ENCODE assay signal across 1 cellular context in genomic region chr9:114641974-114642373, GRCh38.
TF ChIP-seq lines count a peak whose summit lies in the region.

No MANE protein-coding gene starts in this region.

TF ChIP-seq in HepG2, 621 proteins besides CTCF, POLR2A, EP300 and RAD21:
- TF ChIP-seq FOXP1 (IDR thresholded peaks at IDR 0.05) (no peak), FOXP1 (CRISPR knock-in tag; IDR thresholded peaks at IDR 0.05) (no peak), CEBPB (IDR thresholded peaks at IDR 0.05; ENCODE audit: borderline replicate concordance, low read depth, low read length) (no peak), ELF1 (CRISPR knock-in tag; IDR thresholded peaks at IDR 0.05) (no peak), ZBTB20 (CRISPR knock-in tag; IDR thresholded peaks at IDR 0.05; ENCODE audit: borderline replicate concordance, low read depth) (no peak), LRRFIP1 (CRISPR knock-in tag; conservative IDR thresholded peaks at IDR 0.05) (no peak), NRL (CRISPR knock-in tag; IDR thresholded peaks at IDR 0.05; ENCODE audit: borderline replicate concordance) (no peak), ZBTB14 (CRISPR knock-in tag; IDR thresholded peaks at IDR 0.05) (no peak), ZNF468 (CRISPR knock-in tag; IDR thresholded peaks at IDR 0.05) (no peak), HNF4A (CRISPR knock-in tag; IDR thresholded peaks at IDR 0.05) (no peak), GLMP (CRISPR knock-in tag; IDR thresholded peaks at IDR 0.05; ENCODE audit: borderline replicate concordance) (no peak), ZNF225 (CRISPR knock-in tag; IDR thresholded peaks at IDR 0.05) (no peak), RFXAP (CRISPR knock-in tag; IDR thresholded peaks at IDR 0.05; ENCODE audit: borderline replicate concordance) (no peak), POLR2G (IDR thresholded peaks at IDR 0.05; ENCODE audit: low read depth, low read length) (no peak), IRX3 (CRISPR knock-in tag; IDR thresholded peaks at IDR 0.05; ENCODE audit: borderline replicate concordance, low read depth) (no peak), ZBTB46 (CRISPR knock-in tag; IDR thresholded peaks at IDR 0.05; ENCODE audit: borderline replicate concordance) (no peak), THAP8 (CRISPR knock-in tag; IDR thresholded peaks at IDR 0.05; ENCODE audit: borderline replicate concordance) (no peak), GTF3A (CRISPR knock-in tag; conservative IDR thresholded peaks at IDR 0.05) (no peak), TRIM22 (IDR thresholded peaks at IDR 0.05) (no peak), HMG20B (CRISPR knock-in tag; conservative IDR thresholded peaks at IDR 0.05) (no peak)
